14 cellular contexts compared by ENCODE assay signal in the genomic region with DNA sequence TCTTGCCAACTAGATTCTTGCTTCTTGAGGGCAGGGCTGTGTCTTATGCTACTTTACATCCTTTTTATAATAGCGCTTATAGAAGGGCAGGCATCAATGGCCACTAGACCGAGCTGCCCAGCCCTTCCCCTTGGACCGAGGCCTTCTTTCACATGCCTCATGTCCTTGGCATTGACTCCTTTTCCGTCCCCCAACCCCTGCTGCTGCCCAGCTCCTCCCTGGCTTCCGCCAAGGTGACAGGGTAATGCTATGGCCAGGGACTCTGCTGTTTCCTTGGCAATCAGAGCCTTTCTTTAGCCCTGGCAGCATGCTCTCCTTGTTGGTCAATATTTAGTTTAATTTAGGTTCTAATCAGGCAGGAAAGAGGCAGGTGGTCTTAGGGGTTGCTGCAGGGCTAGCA. TPM values are rescaled to one million over a fixed set of nuclear protein-coding genes. Genes with fewer than 3 reads are reported as not detected.
A peak's percentile ranks its signal among the peaks of the same experiment; 100 is the strongest.
DNase-seq lines count a peak whose midpoint lies in the region; ATAC-seq and TF ChIP-seq lines count a peak whose summit lies in the region.
"Had no signal": no experiment of that assay in that cellular context is flagged by ENCODE, and none has a peak within 500 bp of the region (broad histone marks: within the 10 kb centered on the region; RNA-seq: fewer than 3 reads in every experiment).

No MANE protein-coding gene starts in this region.

- no peak for TF ChIP-seq CTCF in progenitor cell of endocrine pancreas (IDR thresholded peaks at IDR 0.05; ENCODE audit: unreplicated experiment)
- TF ChIP-seq CTCF in left lung (IDR thresholded peaks at IDR 0.05) = no peak

- ATAC-seq in left lung = no peak

- H3K36me3 ChIP-seq in left lung = no peaks in the 10 kb centered on the region
- H3K36me3 ChIP-seq: BLaER1 treated with 17β-estradiol and CSF1 and Interleukin-3, amounts not matched to agents 10 nM and 100 nM had no signal

- peaks cover 6% of the 10 kb centered on the region for H3K9me3 Mint-ChIP-seq in progenitor cell of endocrine pancreas (ENCODE audit: low read depth)
- H3K9me3 Mint-ChIP-seq: CD4-positive, alpha-beta T cell had no signal

- no peaks in the 10 kb centered on the region for H3K36me3 Mint-ChIP-seq in progenitor cell of endocrine pancreas (ENCODE audit: insufficient read depth)

- no peaks in the 10 kb centered on the region for H3K9me3 ChIP-seq in left lung
- H3K9me3 ChIP-seq: BLaER1 treated with 17β-estradiol and CSF1 and Interleukin-3, amounts not matched to agents 10 nM and 100 nM had no signal

- intact Hi-C loops in left lung (cut with DNase I) = no loop called here

- H3K27ac ChIP-seq in left lung = no peak overlapping the region
- H3K27ac ChIP-seq: BLaER1 treated with 17β-estradiol and CSF1 and Interleukin-3, amounts not matched to agents 10 nM and 100 nM had no signal

- peaks cover 3% of the 10 kb centered on the region for H3K27me3 Mint-ChIP-seq in progenitor cell of endocrine pancreas

- no peak overlapping the region for H3K4me3 Mint-ChIP-seq in progenitor cell of endocrine pancreas (ENCODE audit: low read depth)
- H3K4me3 Mint-ChIP-seq: CD4-positive, alpha-beta T cell; H9 had no signal

- H3K4me1 ChIP-seq in left lung = no peaks in the 10 kb centered on the region

- DNase-seq in NCI-H748 (lab: John Stamatoyannopoulos, UW; ENCODE audit: unreplicated experiment) (peak; percentile 82), NCI-H748 treated with DMSO at 0.1 percent for 48 hours (lab: John Stamatoyannopoulos, UW) (no peak), NCI-H146 (lab: John Stamatoyannopoulos, UW) (peak; percentile 88), cerebellar cortex (ENCODE audit: low spot score) (peak; percentile 75), progenitor cell of endocrine pancreas (ENCODE audit: low spot score, unreplicated experiment) (no peak), CD1c-positive myeloid dendritic cell (ENCODE audit: extremely low spot score) (no peak), left lung (no peak)
- DNase-seq: ACHN; Calu3; CD4-positive, alpha-beta T cell; DMS79; GOT3; H9 had no signal

- no peak overlapping the region for H3K4me3 ChIP-seq in left lung
- H3K4me3 ChIP-seq: BLaER1 treated with 17β-estradiol and CSF1 and Interleukin-3, amounts not matched to agents 10 nM and 100 nM had no signal

- no peaks in the 10 kb centered on the region for H3K4me1 Mint-ChIP-seq in progenitor cell of endocrine pancreas (ENCODE audit: low read depth)

- H3K27ac Mint-ChIP-seq in progenitor cell of endocrine pancreas = peak overlapping the region; percentile 73
- H3K27ac Mint-ChIP-seq: CD4-positive, alpha-beta T cell had no signal

- no peaks in the 10 kb centered on the region for H3K27me3 ChIP-seq in left lung
- H3K27me3 ChIP-seq: BLaER1 treated with 17β-estradiol and CSF1 and Interleukin-3, amounts not matched to agents 10 nM and 100 nM had no signal

RNA-seq across cellular contexts. Expression of gene DDX20, which starts 48.2 kb away (rescaled TPM):
- total RNA-seq in progenitor cell of endocrine pancreas (18.4 and 18.6 TPM in 2 replicates), left lung (10 to 100 TPM; 10.6 to 12.2 TPM)

Comparison
In these comparisons a context has a peak if more than half of its experiments do, and no peak if none do; other contexts are left out.
1. DNase-seq: peak in NCI-H748 (single experiment), NCI-H146 (single experiment) and cerebellar cortex (single experiment); none in NCI-H748 treated with DMSO at 0.1 percent for 48 hours (single experiment), progenitor cell of endocrine pancreas (single experiment), CD1c-positive myeloid dendritic cell (single experiment) and left lung (0 of 2).